In the genomic region with DNA sequence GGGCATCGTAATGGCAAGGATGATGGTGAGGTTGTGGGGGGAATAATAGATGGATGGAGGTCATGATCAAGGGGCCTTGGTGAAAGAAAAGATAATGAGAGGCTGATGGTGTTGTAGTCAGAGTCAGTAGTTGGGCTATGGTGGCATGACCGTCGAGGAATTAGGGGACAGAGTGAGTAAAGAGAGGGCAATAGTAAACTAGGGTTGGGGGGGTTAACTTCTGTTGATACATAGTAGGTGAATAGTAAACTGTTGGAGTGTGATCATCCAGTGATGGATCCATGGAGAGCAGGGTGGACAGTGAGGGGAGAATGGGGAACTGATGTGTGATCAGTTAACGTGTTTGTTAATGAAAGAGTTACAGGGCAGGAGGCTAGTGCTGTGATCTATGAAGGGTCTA, we compare ENCODE assay signal across 1 cellular context.
TF ChIP-seq lines count a peak whose summit lies in the region.

No MANE protein-coding gene starts in this region.

TF ChIP-seq in H1, 55 proteins besides CTCF, POLR2A, EP300 and RAD21:
- TF ChIP-seq SP4 (IDR thresholded peaks at IDR 0.05; ENCODE audit: low read length): no peak
- no peak for TF ChIP-seq BCL11A (IDR thresholded peaks at IDR 0.05; ENCODE audit: low read depth in 2 of 2, low read length in 2 of 2)
- TF ChIP-seq SUZ12 (IDR thresholded peaks at IDR 0.05; ENCODE audit: low read length): no peak
- TF ChIP-seq BRCA1 (IDR thresholded peaks at IDR 0.05; ENCODE audit: low read depth, low read length): no peak
- TF ChIP-seq SP2 (IDR thresholded peaks at IDR 0.05; ENCODE audit: low read length): no peak
- TF ChIP-seq, protein P1, sequence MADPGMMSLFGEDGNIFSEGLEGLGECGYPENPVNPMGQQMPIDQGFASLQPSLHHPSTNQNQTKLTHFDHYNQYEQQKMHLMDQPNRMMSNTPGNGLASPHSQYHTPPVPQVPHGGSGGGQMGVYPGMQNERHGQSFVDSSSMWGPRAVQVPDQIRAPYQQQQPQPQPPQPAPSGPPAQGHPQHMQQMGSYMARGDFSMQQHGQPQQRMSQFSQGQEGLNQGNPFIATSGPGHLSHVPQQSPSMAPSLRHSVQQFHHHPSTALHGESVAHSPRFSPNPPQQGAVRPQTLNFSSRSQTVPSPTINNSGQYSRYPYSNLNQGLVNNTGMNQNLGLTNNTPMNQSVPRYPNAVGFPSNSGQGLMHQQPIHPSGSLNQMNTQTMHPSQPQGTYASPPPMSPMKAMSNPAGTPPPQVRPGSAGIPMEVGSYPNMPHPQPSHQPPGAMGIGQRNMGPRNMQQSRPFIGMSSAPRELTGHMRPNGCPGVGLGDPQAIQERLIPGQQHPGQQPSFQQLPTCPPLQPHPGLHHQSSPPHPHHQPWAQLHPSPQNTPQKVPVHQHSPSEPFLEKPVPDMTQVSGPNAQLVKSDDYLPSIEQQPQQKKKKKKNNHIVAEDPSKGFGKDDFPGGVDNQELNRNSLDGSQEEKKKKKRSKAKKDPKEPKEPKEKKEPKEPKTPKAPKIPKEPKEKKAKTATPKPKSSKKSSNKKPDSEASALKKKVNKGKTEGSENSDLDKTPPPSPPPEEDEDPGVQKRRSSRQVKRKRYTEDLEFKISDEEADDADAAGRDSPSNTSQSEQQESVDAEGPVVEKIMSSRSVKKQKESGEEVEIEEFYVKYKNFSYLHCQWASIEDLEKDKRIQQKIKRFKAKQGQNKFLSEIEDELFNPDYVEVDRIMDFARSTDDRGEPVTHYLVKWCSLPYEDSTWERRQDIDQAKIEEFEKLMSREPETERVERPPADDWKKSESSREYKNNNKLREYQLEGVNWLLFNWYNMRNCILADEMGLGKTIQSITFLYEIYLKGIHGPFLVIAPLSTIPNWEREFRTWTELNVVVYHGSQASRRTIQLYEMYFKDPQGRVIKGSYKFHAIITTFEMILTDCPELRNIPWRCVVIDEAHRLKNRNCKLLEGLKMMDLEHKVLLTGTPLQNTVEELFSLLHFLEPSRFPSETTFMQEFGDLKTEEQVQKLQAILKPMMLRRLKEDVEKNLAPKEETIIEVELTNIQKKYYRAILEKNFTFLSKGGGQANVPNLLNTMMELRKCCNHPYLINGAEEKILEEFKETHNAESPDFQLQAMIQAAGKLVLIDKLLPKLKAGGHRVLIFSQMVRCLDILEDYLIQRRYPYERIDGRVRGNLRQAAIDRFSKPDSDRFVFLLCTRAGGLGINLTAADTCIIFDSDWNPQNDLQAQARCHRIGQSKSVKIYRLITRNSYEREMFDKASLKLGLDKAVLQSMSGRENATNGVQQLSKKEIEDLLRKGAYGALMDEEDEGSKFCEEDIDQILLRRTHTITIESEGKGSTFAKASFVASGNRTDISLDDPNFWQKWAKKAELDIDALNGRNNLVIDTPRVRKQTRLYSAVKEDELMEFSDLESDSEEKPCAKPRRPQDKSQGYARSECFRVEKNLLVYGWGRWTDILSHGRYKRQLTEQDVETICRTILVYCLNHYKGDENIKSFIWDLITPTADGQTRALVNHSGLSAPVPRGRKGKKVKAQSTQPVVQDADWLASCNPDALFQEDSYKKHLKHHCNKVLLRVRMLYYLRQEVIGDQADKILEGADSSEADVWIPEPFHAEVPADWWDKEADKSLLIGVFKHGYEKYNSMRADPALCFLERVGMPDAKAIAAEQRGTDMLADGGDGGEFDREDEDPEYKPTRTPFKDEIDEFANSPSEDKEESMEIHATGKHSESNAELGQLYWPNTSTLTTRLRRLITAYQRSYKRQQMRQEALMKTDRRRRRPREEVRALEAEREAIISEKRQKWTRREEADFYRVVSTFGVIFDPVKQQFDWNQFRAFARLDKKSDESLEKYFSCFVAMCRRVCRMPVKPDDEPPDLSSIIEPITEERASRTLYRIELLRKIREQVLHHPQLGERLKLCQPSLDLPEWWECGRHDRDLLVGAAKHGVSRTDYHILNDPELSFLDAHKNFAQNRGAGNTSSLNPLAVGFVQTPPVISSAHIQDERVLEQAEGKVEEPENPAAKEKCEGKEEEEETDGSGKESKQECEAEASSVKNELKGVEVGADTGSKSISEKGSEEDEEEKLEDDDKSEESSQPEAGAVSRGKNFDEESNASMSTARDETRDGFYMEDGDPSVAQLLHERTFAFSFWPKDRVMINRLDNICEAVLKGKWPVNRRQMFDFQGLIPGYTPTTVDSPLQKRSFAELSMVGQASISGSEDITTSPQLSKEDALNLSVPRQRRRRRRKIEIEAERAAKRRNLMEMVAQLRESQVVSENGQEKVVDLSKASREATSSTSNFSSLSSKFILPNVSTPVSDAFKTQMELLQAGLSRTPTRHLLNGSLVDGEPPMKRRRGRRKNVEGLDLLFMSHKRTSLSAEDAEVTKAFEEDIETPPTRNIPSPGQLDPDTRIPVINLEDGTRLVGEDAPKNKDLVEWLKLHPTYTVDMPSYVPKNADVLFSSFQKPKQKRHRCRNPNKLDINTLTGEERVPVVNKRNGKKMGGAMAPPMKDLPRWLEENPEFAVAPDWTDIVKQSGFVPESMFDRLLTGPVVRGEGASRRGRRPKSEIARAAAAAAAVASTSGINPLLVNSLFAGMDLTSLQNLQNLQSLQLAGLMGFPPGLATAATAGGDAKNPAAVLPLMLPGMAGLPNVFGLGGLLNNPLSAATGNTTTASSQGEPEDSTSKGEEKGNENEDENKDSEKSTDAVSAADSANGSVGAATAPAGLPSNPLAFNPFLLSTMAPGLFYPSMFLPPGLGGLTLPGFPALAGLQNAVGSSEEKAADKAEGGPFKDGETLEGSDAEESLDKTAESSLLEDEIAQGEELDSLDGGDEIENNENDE (IDR thresholded peaks at IDR 0.05; ENCODE audit: insufficient replicate concordance, low read length): no peak
- no peak for TF ChIP-seq ZNF274 (IDR thresholded peaks at IDR 0.05; ENCODE audit: borderline replicate concordance, extremely low read depth, low read length)
- TF ChIP-seq, protein P2, sequence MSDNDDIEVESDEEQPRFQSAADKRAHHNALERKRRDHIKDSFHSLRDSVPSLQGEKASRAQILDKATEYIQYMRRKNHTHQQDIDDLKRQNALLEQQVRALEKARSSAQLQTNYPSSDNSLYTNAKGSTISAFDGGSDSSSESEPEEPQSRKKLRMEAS (IDR thresholded peaks at IDR 0.05): no peak
- TF ChIP-seq SAP30 (IDR thresholded peaks at IDR 0.05; ENCODE audit: insufficient read depth, insufficient replicate concordance, low read length): no peak
- no peak for TF ChIP-seq SP1 (IDR thresholded peaks at IDR 0.05; ENCODE audit: low read depth, low read length)
- no peak for TF ChIP-seq KDM5A (IDR thresholded peaks at IDR 0.05; ENCODE audit: low read length)
- TF ChIP-seq SIRT6 (IDR thresholded peaks at IDR 0.05; ENCODE audit: low read length): no peak
- TF ChIP-seq CBX8 (IDR thresholded peaks at IDR 0.05; ENCODE audit: borderline replicate concordance, low read depth, low read length): no peak
- no peak for TF ChIP-seq RFX5 (IDR thresholded peaks at IDR 0.05; ENCODE audit: borderline replicate concordance, low read depth, low read length)
- no peak for TF ChIP-seq CTBP2 (IDR thresholded peaks at IDR 0.05; ENCODE audit: borderline replicate concordance, insufficient read depth, insufficient read length, low read length)
